In the genomic region with DNA sequence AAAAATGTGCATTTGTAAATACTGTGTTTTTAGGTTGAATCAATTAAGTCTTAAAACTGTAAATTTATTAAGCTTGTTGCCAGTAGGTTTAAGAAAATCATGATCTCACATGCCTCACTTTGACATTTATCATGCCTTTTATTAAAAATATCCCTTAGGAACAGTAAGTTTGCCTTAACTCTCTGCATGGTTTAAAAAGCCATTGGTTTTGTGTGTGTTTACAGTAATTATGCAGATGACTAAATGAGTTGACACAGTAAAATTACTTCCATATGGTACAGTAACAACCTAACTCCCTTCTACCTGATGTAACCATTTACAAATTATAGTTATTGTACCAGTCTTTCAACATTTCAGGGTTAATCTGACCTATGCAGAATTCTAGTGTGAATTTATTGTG, we compare ENCODE assay signal across 1 cellular context.
A peak's percentile ranks its signal among the peaks of the same experiment; 100 is the strongest.
TF ChIP-seq lines count a peak whose summit lies in the region.

No MANE protein-coding gene starts in this region.

TF ChIP-seq in HepG2, 621 proteins besides CTCF, POLR2A, EP300 and RAD21:
- no peak for TF ChIP-seq MXD4 (CRISPR knock-in tag; IDR thresholded peaks at IDR 0.05)
- TF ChIP-seq, protein P1, sequence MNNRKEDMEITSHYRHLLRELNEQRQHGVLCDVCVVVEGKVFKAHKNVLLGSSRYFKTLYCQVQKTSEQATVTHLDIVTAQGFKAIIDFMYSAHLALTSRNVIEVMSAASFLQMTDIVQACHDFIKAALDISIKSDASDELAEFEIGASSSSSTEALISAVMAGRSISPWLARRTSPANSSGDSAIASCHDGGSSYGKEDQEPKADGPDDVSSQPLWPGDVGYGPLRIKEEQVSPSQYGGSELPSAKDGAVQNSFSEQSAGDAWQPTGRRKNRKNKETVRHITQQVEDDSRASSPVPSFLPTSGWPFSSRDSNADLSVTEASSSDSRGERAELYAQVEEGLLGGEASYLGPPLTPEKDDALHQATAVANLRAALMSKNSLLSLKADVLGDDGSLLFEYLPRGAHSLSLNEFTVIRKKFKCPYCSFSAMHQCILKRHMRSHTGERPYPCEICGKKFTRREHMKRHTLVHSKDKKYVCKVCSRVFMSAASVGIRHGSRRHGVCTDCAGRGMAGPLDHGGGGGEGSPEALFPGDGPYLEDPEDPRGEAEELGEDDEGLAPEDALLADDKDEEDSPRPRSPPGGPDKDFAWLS (CRISPR knock-in tag; IDR thresholded peaks at IDR 0.05; ENCODE audit: borderline replicate concordance): no peak
- no peak for TF ChIP-seq EED (CRISPR knock-in tag; IDR thresholded peaks at IDR 0.05)
- TF ChIP-seq ONECUT2 (CRISPR knock-in tag; IDR thresholded peaks at IDR 0.05): no peak
- TF ChIP-seq ZBTB42 (CRISPR knock-in tag; IDR thresholded peaks at IDR 0.05): no peak
- no peak for TF ChIP-seq ZNF136 (CRISPR knock-in tag; IDR thresholded peaks at IDR 0.05; ENCODE audit: low read depth)
- TF ChIP-seq, protein P2, sequence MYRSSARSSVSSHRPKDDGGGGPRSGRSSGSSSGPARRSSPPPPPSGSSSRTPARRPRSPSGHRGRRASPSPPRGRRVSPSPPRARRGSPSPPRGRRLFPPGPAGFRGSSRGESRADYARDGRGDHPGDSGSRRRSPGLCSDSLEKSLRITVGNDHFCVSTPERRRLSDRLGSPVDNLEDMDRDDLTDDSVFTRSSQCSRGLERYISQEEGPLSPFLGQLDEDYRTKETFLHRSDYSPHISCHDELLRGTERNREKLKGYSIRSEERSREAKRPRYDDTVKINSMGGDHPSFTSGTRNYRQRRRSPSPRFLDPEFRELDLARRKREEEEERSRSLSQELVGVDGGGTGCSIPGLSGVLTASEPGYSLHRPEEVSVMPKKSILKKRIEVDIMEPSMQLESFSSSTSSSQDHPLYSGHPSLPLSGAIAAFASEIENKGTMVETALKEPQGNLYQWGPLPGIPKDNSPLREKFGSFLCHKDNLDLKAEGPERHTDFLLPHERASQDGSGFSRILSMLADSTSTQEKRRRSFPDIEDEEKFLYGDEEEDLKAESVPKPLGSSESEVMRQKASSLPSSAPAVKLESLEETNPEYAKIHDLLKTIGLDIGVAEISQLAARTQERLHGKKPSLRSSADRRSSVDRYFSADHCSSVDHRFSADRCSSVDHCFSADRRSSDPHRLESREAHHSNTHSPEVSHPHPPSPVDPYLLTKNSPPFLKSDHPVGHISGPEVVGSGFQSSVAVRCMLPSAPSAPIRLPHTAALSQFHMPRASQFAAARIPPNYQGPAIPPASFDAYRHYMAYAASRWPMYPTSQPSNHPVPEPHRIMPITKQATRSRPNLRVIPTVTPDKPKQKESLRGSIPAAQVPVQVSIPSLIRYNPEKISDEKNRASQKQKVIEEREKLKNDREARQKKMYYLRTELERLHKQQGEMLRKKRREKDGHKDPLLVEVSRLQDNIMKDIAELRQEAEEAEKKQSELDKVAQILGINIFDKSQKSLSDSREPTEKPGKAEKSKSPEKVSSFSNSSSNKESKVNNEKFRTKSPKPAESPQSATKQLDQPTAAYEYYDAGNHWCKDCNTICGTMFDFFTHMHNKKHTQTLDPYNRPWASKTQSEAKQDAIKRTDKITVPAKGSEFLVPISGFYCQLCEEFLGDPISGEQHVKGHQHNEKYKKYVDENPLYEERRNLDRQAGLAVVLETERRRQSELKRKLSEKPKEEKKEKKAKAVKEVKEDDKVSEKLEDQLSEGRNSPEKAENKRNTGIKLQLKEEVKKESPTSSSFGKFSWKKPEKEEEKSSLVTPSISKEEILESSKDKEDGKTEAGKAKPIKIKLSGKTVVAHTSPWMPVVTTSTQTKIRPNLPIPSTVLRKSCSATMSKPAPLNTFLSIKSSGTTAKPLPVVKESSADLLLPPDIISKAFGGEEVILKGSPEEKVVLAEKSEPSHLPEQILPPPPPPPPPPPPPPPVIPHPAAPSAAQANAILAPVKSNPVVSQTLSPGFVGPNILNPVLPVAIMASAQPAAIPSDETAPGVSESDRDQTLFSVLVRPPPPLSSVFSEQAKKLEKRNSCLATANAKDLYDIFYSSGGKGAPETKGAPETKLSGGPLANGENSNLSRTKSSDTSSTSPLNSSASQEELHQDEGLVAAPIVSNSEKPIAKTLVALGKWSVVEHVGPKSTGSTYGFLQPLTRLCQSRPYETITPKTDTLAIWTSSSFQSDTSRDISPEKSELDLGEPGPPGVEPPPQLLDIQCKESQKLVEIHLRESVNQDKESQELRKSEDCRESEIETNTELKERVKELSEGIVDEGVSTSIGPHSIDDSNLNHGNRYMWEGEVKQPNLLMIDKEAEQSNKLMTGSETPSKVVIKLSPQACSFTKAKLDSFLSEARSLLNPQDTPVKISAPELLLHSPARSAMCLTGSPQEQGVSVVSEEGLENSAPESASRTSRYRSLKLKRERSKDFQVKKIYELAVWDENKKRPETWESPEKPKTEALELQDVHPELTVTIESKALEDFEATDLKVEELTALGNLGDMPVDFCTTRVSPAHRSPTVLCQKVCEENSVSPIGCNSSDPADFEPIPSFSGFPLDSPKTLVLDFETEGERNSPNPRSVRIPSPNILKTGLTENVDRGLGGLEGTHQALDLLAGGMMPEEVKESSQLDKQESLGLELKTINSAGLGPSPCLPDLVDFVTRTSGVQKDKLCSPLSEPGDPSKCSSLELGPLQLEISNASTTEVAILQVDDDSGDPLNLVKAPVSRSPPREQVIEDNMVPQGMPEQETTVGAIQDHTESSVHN (CRISPR knock-in tag; IDR thresholded peaks at IDR 0.05): no peak
- TF ChIP-seq, protein P3, sequence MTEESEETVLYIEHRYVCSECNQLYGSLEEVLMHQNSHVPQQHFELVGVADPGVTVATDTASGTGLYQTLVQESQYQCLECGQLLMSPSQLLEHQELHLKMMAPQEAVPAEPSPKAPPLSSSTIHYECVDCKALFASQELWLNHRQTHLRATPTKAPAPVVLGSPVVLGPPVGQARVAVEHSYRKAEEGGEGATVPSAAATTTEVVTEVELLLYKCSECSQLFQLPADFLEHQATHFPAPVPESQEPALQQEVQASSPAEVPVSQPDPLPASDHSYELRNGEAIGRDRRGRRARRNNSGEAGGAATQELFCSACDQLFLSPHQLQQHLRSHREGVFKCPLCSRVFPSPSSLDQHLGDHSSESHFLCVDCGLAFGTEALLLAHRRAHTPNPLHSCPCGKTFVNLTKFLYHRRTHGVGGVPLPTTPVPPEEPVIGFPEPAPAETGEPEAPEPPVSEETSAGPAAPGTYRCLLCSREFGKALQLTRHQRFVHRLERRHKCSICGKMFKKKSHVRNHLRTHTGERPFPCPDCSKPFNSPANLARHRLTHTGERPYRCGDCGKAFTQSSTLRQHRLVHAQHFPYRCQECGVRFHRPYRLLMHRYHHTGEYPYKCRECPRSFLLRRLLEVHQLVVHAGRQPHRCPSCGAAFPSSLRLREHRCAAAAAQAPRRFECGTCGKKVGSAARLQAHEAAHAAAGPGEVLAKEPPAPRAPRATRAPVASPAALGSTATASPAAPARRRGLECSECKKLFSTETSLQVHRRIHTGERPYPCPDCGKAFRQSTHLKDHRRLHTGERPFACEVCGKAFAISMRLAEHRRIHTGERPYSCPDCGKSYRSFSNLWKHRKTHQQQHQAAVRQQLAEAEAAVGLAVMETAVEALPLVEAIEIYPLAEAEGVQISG (CRISPR knock-in tag; IDR thresholded peaks at IDR 0.05): no peak
- TF ChIP-seq, protein P4, sequence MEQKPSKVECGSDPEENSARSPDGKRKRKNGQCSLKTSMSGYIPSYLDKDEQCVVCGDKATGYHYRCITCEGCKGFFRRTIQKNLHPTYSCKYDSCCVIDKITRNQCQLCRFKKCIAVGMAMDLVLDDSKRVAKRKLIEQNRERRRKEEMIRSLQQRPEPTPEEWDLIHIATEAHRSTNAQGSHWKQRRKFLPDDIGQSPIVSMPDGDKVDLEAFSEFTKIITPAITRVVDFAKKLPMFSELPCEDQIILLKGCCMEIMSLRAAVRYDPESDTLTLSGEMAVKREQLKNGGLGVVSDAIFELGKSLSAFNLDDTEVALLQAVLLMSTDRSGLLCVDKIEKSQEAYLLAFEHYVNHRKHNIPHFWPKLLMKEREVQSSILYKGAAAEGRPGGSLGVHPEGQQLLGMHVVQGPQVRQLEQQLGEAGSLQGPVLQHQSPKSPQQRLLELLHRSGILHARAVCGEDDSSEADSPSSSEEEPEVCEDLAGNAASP (CRISPR knock-in tag; IDR thresholded peaks at IDR 0.05; ENCODE audit: borderline replicate concordance): no peak
- peak; percentile 53; the same call in 1 of the 2 replicates for TF ChIP-seq POLR2AphosphoS2 (IDR thresholded peaks at IDR 0.05; ENCODE audit: low read depth, low read length)
- no peak for TF ChIP-seq ARID2 (CRISPR knock-in tag; IDR thresholded peaks at IDR 0.05; ENCODE audit: borderline replicate concordance)
- peak; percentile 27; the same call in 1 of the 2 replicates for TF ChIP-seq RBFOX2 (IDR thresholded peaks at IDR 0.05; ENCODE audit: low read depth, low read length)
- TF ChIP-seq PAF1 (CRISPR knock-in tag; IDR thresholded peaks at IDR 0.05): 0 out of 2 replicates have a peak, but pooled peaks have one; percentile 45
- TF ChIP-seq ZFP1 (CRISPR knock-in tag; IDR thresholded peaks at IDR 0.05): no peak
- TF ChIP-seq AGO2 (optimal IDR thresholded peaks at IDR 0.05; ENCODE audit: low read depth, low read length): peak; percentile 87
- no peak for TF ChIP-seq SMARCE1 (IDR thresholded peaks at IDR 0.05; ENCODE audit: borderline replicate concordance)
- no peak for TF ChIP-seq ZNF354B (CRISPR knock-in tag; IDR thresholded peaks at IDR 0.05)
TF ChIP-seq in HepG2: peak in this region for 4.
